Comparison of ENCODE assay signal across 22 cellular contexts in genomic region chr15:100560323-100560722, GRCh38. TPM values are rescaled to one million over a fixed set of nuclear protein-coding genes. Genes with fewer than 3 reads are reported as not detected.
"Had no signal": no experiment of that assay in that cellular context is flagged by ENCODE, and none has a peak within 500 bp of the region (broad histone marks: within the 10 kb centered on the region; RNA-seq: fewer than 3 reads in every experiment).

No MANE protein-coding gene starts in this region.

- DNase-seq: activated CD4-positive, alpha-beta T cell treated with anti-CD3 and anti-CD28 coated beads for 4 hours; activated CD4-positive, alpha-beta T cell treated with anti-CD3 and anti-CD28 coated beads, Interleukin-2, amount 50 U/mL, for 48 hours; activated CD4-positive, CD25-positive, alpha-beta regulatory T cell; activated CD8-positive, alpha-beta memory T cell treated with anti-CD3 and anti-CD28 coated beads, Interleukin-2, amount 50 U/mL, for 48 hours; activated naive CD4-positive, alpha-beta T cell treated with Interleukin-2 at 50 U/mL for 16 hours; activated naive CD8-positive, alpha-beta T cell treated with anti-CD3 and anti-CD28 coated beads for 36 hours; activated T-cell treated with anti-CD3 and anti-CD28 coated beads, Interleukin-2, amount 50 U/mL, for 48 hours; colonic mucosa; glutamatergic neuron; hippocampal formation; kidney glomerular epithelial cell; left ventricle myocardium inferior; natural killer cell; stimulated activated CD4-positive, alpha-beta T cell treated with anti-CD3 and anti-CD28 coated beads, Interleukin-4, amount 100 ng/mL, for 24 hours; stimulated activated naive CD8-positive, alpha-beta T cell treated with anti-CD3 and anti-CD28 coated beads, Interleukin-15, Interleukin-2, amounts not matched to agents 100 U/mL and 50 U/mL, for 24 hours; upper lobe of left lung had no signal

- ATAC-seq: natural killer cell; stimulated activated naive CD8-positive, alpha-beta T cell treated with anti-CD3 and anti-CD28 coated beads, Interleukin-15, Interleukin-2, amounts not matched to agents 100 U/mL and 50 U/mL, for 24 hours had no signal

- H3K9me3 ChIP-seq: breast epithelium, colonic mucosa, esophagus muscularis mucosa, left ventricle myocardium inferior, prostate gland had no signal

- H3K4me3 ChIP-seq: breast epithelium, colonic mucosa, esophagus muscularis mucosa, left ventricle myocardium inferior, prostate gland, upper lobe of left lung had no signal

- H3K36me3 ChIP-seq: breast epithelium, colonic mucosa, esophagus muscularis mucosa, left ventricle myocardium inferior, prostate gland, upper lobe of left lung had no signal

- FAIRE-seq: frontal cortex had no signal

- H3K27ac ChIP-seq: breast epithelium, colonic mucosa, esophagus muscularis mucosa, left ventricle myocardium inferior, prostate gland had no signal

- H3K27me3 ChIP-seq: breast epithelium, colonic mucosa, esophagus muscularis mucosa, upper lobe of left lung had no signal

- H3K4me1 ChIP-seq: breast epithelium, colonic mucosa, esophagus muscularis mucosa, left ventricle myocardium inferior, prostate gland had no signal

RNA-seq across cellular contexts. Expression of gene CERS3, which starts 31.6 kb away (rescaled TPM):
- total RNA-seq: lung microvascular endothelial cell, osteocyte had no signal
